ENCODE assay signal across 9 cellular contexts in the genomic region with DNA sequence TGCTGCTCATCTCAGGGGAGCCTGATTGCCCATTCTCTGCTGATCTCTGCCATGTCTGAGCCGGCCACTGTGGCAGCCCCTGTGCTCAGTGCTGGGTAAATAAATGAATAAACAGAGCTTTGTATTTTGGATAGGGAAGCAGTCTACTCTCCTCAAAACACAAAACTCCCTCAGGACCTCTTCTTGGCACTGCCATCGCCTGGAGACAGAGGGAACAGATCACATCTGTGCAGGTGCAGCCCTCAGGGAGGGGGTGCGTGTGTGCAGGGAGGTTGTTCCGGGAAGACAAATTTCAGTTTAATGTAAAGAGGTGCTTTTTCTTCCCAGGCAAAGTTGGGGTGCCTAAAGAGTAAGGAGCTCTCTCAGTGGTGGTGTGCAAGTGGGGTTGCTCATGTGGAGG. TPM values are rescaled to one million over a fixed set of nuclear protein-coding genes. Genes with fewer than 3 reads are reported as not detected.
DNase-seq lines count a peak whose midpoint lies in the region; ATAC-seq and TF ChIP-seq lines count a peak whose summit lies in the region.
"Had no signal": no experiment of that assay in that cellular context is flagged by ENCODE, and none has a peak within 500 bp of the region (broad histone marks: within the 10 kb centered on the region; RNA-seq: fewer than 3 reads in every experiment).

No MANE protein-coding gene starts in this region.

- no peaks in the 10 kb centered on the region for H3K36me3 ChIP-seq in vagina

- no peak for DNase-seq in stimulated activated naive CD8-positive, alpha-beta T cell treated with anti-CD3 and anti-CD28 coated beads, Interleukin-15, amount 100 ng/mL, for 72 hours
- DNase-seq in stimulated activated naive CD8-positive, alpha-beta T cell treated with anti-CD3 and anti-CD28 coated beads, Interleukin-15, Interleukin-2, amounts not matched to agents 100 U/mL and 50 U/mL, for 24 hours: no peak
- no peak for DNase-seq in immature natural killer cell
- no peak for DNase-seq in vagina (ENCODE audit: extremely low spot score in 2 of 2)
- DNase-seq in activated CD4-positive, alpha-beta T cell treated with anti-CD3 and anti-CD28 coated beads, Interleukin-2, amount 50 U/mL, for 1 hour: no peak
- DNase-seq: GF-D8 had no signal

- peaks cover 39% of the 10 kb centered on the region for H3K4me1 ChIP-seq in vagina

- no peak overlapping the region for H3K27ac Mint-ChIP-seq in stimulated activated naive CD8-positive, alpha-beta T cell treated with anti-CD3 and anti-CD28 coated beads, Interleukin-15, amount 100 ng/mL, for 72 hours
- peak overlapping the region in 3 of 6 donors; percentile 14 to 69 (median 60) for H3K27ac Mint-ChIP-seq in immature natural killer cell

- H3K9me3 Mint-ChIP-seq in stimulated activated naive CD8-positive, alpha-beta T cell treated with anti-CD3 and anti-CD28 coated beads, Interleukin-15, amount 100 ng/mL, for 72 hours: no peaks in the 10 kb centered on the region
- no peaks in the 10 kb centered on the region for H3K9me3 Mint-ChIP-seq in immature natural killer cell

- no peaks in the 10 kb centered on the region for H3K27me3 Mint-ChIP-seq in stimulated activated naive CD8-positive, alpha-beta T cell treated with anti-CD3 and anti-CD28 coated beads, Interleukin-15, amount 100 ng/mL, for 72 hours
- peaks cover 0 to 1% (median 0%) of the 10 kb centered on the region in 3 donors for H3K27me3 Mint-ChIP-seq in immature natural killer cell (ENCODE audit: low read depth in 3 of 3)

- H3K4me1 Mint-ChIP-seq in stimulated activated naive CD8-positive, alpha-beta T cell treated with anti-CD3 and anti-CD28 coated beads, Interleukin-15, amount 100 ng/mL, for 72 hours: peaks cover 27% of the 10 kb centered on the region
- peaks cover 15 to 26% of the 10 kb centered on the region in 2 donors for H3K4me1 Mint-ChIP-seq in immature natural killer cell

- peaks cover 0 to 4% (median 0%) of the 10 kb centered on the region in 3 donors for H3K36me3 Mint-ChIP-seq in immature natural killer cell

- intact Hi-C loops in vagina (cut with DNase I): no loop called here

- H3K27ac ChIP-seq in VCaP (peak overlapping the region; percentile 84), vagina (peak overlapping the region; percentile 89)

- TF ChIP-seq CTCF in VCaP (conservative IDR thresholded peaks at IDR 0.05) (no peak), vagina (IDR thresholded peaks at IDR 0.05) (no peak)

- TF ChIP-seq POLR2A in vagina (IDR thresholded peaks at IDR 0.05): no peak

- peak overlapping the region; percentile 91 to 94 for H3K4me3 Mint-ChIP-seq in stimulated activated naive CD8-positive, alpha-beta T cell treated with anti-CD3 and anti-CD28 coated beads, Interleukin-15, amount 100 ng/mL, for 72 hours
- peak overlapping the region; percentile 65 to 92 (median 87) for H3K4me3 Mint-ChIP-seq in immature natural killer cell

- no peak for ATAC-seq in stimulated activated naive CD8-positive, alpha-beta T cell treated with anti-CD3 and anti-CD28 coated beads, Interleukin-15, amount 100 ng/mL, for 72 hours
- ATAC-seq in stimulated activated naive CD8-positive, alpha-beta T cell treated with anti-CD3 and anti-CD28 coated beads, Interleukin-15, Interleukin-2, amounts not matched to agents 100 U/mL and 50 U/mL, for 24 hours: no peak
- ATAC-seq in HG02970 (IDR thresholded peaks at IDR 0.05; ENCODE audit: low FRiP score, unreplicated experiment): no peak
- no peak for ATAC-seq in HG02885 (IDR thresholded peaks at IDR 0.05; ENCODE audit: poor library complexity, unreplicated experiment)

- no peaks in the 10 kb centered on the region for H3K9me3 ChIP-seq in vagina

- peak overlapping the region; percentile 77 to 80 for H3K4me3 ChIP-seq in vagina

- no peaks in the 10 kb centered on the region for H3K27me3 ChIP-seq in vagina

RNA-seq across cellular contexts. Expression of a gene that starts 7.7 kb away (rescaled TPM):
- polyA plus RNA-seq in immature natural killer cell: under 1 TPM in 2 of 3 donors, not detected in 1; 0.28 to 0.53 TPM
- total RNA-seq in vagina: 3.7 TPM

RNA-seq across cellular contexts. Expression of a gene that starts 11.7 kb away (rescaled TPM):
- polyA plus RNA-seq in immature natural killer cell: 1,000 to 10,000 TPM in 1 of 3 donors, 100 to 1,000 TPM in 2; 561 to 1,013 (median 704) TPM
- total RNA-seq in vagina: 6.4 TPM

RNA-seq across cellular contexts. Expression of a gene that starts 17.1 kb away (rescaled TPM):
- 100 to 1,000 TPM; 189 to 313 (median 197) TPM for polyA plus RNA-seq in immature natural killer cell
- 164 TPM for total RNA-seq in vagina

RNA-seq across cellular contexts. Expression of a gene that starts 17.2 kb away (rescaled TPM):
- polyA plus RNA-seq in immature natural killer cell: 10 to 100 TPM in 1 of 3 donors, 1 to 10 TPM in 2; 6.7 to 14.3 (median 9.8) TPM
- total RNA-seq in vagina: 8.3 TPM

RNA-seq across cellular contexts. Expression of a gene that starts 30.4 kb away (rescaled TPM):
- not detected for polyA plus RNA-seq in immature natural killer cell
- total RNA-seq in vagina: not detected
